Comparison of ENCODE assay signal across 9 cellular contexts in genomic region chrX:79259073-79259689, GRCh38.
DNase-seq lines count a peak whose midpoint lies in the region; ATAC-seq and TF ChIP-seq lines count a peak whose summit lies in the region.
"Had no signal": no experiment of that assay in that cellular context is flagged by ENCODE, and none has a peak within 500 bp of the region (broad histone marks: within the 10 kb centered on the region; RNA-seq: fewer than 3 reads in every experiment).

No MANE protein-coding gene starts in this region.

- H3K9me2 ChIP-seq in GM23248 (ENCODE audit: insufficient read depth): no peaks in the 10 kb centered on the region

- TF ChIP-seq CTCF in GM20000 (IDR thresholded peaks at IDR 0.05; ENCODE audit: extremely low read depth, missing control alignments): no peak

- no peak overlapping the region for H3K9ac ChIP-seq in GM23248

- peaks cover 90% of the 10 kb centered on the region for H3K4me1 Mint-ChIP-seq in activated T-cell treated with anti-CD3 and anti-CD28 coated beads, Interleukin-2, amount 50 U/mL, for 24 hours (ENCODE audit: low read depth)

- no peaks in the 10 kb centered on the region for H3K9me3 ChIP-seq in GM23248 (ENCODE audit: low read depth)
- H3K9me3 ChIP-seq: right lobe of liver had no signal

- no peaks in the 10 kb centered on the region for H3K36me3 ChIP-seq in GM23248 (ENCODE audit: low read depth)
- H3K36me3 ChIP-seq: right lobe of liver had no signal

- no peaks in the 10 kb centered on the region for H3F3A ChIP-seq in GM23248 (ENCODE audit: insufficient read depth)

- H4K20me1 ChIP-seq in GM23248 (ENCODE audit: insufficient read depth): no peaks in the 10 kb centered on the region

- 0 to 4% methylated on average over 2 of the region's 2 CpGs for WGBS in GM23248 (ENCODE audit: low coverage in 1 of 2, low lambda C conversion rate in 2 of 2, missing lambda C conversion rate in 2 of 2), 2 experiments

- in situ Hi-C loops in GM23248 (cut with MboI): no loop called here

- peaks cover 17% of the 10 kb centered on the region for H3K27me3 Mint-ChIP-seq in activated T-cell treated with anti-CD3 and anti-CD28 coated beads, Interleukin-2, amount 50 U/mL, for 24 hours

- H2AFZ ChIP-seq in GM23248: no peak overlapping the region

- peak overlapping the region; percentile 88 for H3K27ac Mint-ChIP-seq in activated T-cell treated with anti-CD3 and anti-CD28 coated beads, Interleukin-2, amount 50 U/mL, for 24 hours

- no peak overlapping the region for H3K27ac ChIP-seq in GM23248
- H3K27ac ChIP-seq: right lobe of liver had no signal

- no peaks in the 10 kb centered on the region for H3K79me2 ChIP-seq in GM23248 (ENCODE audit: insufficient read depth)

- peak overlapping the region; percentile 47 for H3K4me3 Mint-ChIP-seq in activated T-cell treated with anti-CD3 and anti-CD28 coated beads, Interleukin-2, amount 50 U/mL, for 24 hours

- H3K36me3 Mint-ChIP-seq in activated T-cell treated with anti-CD3 and anti-CD28 coated beads, Interleukin-2, amount 50 U/mL, for 24 hours (ENCODE audit: low read depth): peaks cover 14% of the 10 kb centered on the region

- ATAC-seq in HG03571 (IDR thresholded peaks at IDR 0.05; ENCODE audit: unreplicated experiment): peak; percentile 87

- H3K4me2 ChIP-seq in GM23248 (ENCODE audit: unreplicated experiment): no peak overlapping the region

- no peaks in the 10 kb centered on the region for H3K4me1 ChIP-seq in GM23248 (ENCODE audit: insufficient read depth)
- H3K4me1 ChIP-seq: right lobe of liver had no signal

- DNase-seq in CMK (ENCODE audit: low read depth): peak; percentile 60
- peak; percentile 18 for DNase-seq in GM20000 (ENCODE audit: low spot score)
- peak; percentile 32 for DNase-seq in activated T-cell treated with anti-CD3 and anti-CD28 coated beads, Interleukin-2, amount 50 U/mL, for 24 hours
- DNase-seq in stimulated activated CD4-positive, alpha-beta T cell treated with anti-CD3 and anti-CD28 coated beads, Interleukin-4, amount 100 ng/mL, for 1 hour: peak; percentile 4
- DNase-seq in GM23248: no peak
- no peak for DNase-seq in NCI-H2227 (lab: John Stamatoyannopoulos, UW; ENCODE audit: unreplicated experiment)
- no peak for DNase-seq in HK-2 (ENCODE audit: unreplicated experiment)
- DNase-seq: right lobe of liver had no signal

- H3K4me3 ChIP-seq in GM23248: no peak overlapping the region
- H3K4me3 ChIP-seq: right lobe of liver had no signal

- no peaks in the 10 kb centered on the region for H3K27me3 ChIP-seq in GM23248 (replicated peaks; ENCODE audit: insufficient read depth)
- H3K27me3 ChIP-seq: right lobe of liver had no signal

- peaks cover 3% of the 10 kb centered on the region for H3K9me3 Mint-ChIP-seq in activated T-cell treated with anti-CD3 and anti-CD28 coated beads, Interleukin-2, amount 50 U/mL, for 24 hours

Comparison
In these comparisons a context has a peak if more than half of its experiments do, and no peak if none do; other contexts are left out.
1. DNase-seq: peak in CMK (single experiment), GM20000 (single experiment), activated T-cell treated with anti-CD3 and anti-CD28 coated beads, Interleukin-2, amount 50 U/mL, for 24 hours (single experiment) and stimulated activated CD4-positive, alpha-beta T cell treated with anti-CD3 and anti-CD28 coated beads, Interleukin-4, amount 100 ng/mL, for 1 hour (single experiment); none in GM23248 (single experiment), NCI-H2227 (single experiment) and HK-2 (single experiment).